In genomic region chr2:191023235-191023679, GRCh38 we compare ENCODE assay signal across 1 cellular context.
A peak's percentile ranks its signal among the peaks of the same experiment; 100 is the strongest.
TF ChIP-seq lines count a peak whose summit lies in the region.

No MANE protein-coding gene starts in this region.

TF ChIP-seq in endothelial cell of umbilical vein, 7 proteins besides CTCF, POLR2A, EP300 and RAD21:
- TF ChIP-seq GATA2 (IDR thresholded peaks at IDR 0.05; ENCODE audit: insufficient read depth, insufficient read length, low read depth, low read length) (peak; percentile 52), POLR2AphosphoS5 (IDR thresholded peaks at IDR 0.05; ENCODE audit: insufficient read depth, low read depth, low read length) (no peak), MAX (IDR thresholded peaks at IDR 0.05; ENCODE audit: insufficient read depth, insufficient read length) (no peak), JUN (IDR thresholded peaks at IDR 0.05; ENCODE audit: borderline replicate concordance, insufficient read depth, insufficient read length, low read depth) (no peak), FOS (IDR thresholded peaks at IDR 0.05; ENCODE audit: borderline replicate concordance, insufficient read depth, low read length) (no peak), EZH2 (IDR thresholded peaks at IDR 0.05; ENCODE audit: borderline replicate concordance, low read depth, low read length, severe bottlenecking) (no peak)
